In the genomic region with DNA sequence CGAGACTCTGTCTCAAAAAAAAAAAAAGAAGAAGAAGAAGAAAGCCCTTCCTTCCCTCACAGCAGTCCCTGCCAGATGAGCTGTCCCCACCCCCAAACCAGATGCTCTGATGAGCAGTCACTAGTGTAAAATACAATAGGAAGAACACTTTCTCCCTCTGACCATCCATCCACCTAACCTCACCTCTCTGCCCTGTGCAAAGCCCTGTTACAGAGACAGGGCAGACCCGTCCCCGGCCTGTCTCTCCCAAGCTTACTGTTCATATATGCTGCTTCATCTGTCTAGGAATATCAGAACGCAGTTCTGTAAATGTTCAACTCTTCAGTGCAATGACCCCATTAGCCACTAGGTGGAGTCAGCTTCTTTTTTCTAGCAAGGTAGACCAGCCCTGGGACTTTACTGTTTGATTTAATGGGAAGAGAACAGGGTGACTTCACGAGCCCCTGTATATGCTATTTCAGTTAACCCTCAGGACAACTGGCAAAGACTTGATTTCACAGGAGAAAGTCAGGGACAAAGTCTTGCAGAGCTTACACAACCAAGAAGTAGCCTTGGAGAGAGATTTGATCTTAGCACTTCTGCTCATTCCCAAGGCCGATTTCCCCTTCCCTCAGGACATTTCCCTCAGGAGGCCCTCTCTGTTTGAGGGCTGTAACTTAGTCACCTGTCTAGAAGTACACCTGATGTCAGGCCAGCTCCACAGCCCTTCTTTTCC, we compare ENCODE assay signal across 8 cellular contexts. TPM values are rescaled to one million over a fixed set of nuclear protein-coding genes. Genes with fewer than 3 reads are reported as not detected.
A peak's percentile ranks its signal among the peaks of the same experiment; 100 is the strongest.
DNase-seq lines count a peak whose midpoint lies in the region; ATAC-seq and TF ChIP-seq lines count a peak whose summit lies in the region.

No MANE protein-coding gene starts in this region.

- CTCF ChIA-PET in HEK293T (lab: Yijun Ruan, JAX), result interaction anchor here (0.6 to 6.4 kb wide), 19 partner anchors 8 to 411 kb away, joined by 3 to 71 read pairs (median 4); partner anchors contain the start of gene FGFR4

- peaks cover 0 to 28% (median 0%) of the 10 kb centered on the region in 6 donors for H3K36me3 ChIP-seq in spleen

- TF ChIP-seq CTCF in astrocyte of the spinal cord (IDR thresholded peaks at IDR 0.05; ENCODE audit: low read depth, low read length) (peak; percentile 92), spleen (IDR thresholded peaks at IDR 0.05 in 8 of 11, conservative IDR thresholded peaks at IDR 0.05 in 3 of 11) (peak; percentile 63 to 89 (median 84))

- peak overlapping the region in 4 of 8 donors; percentile 15 to 59 (median 36) for H3K27ac ChIP-seq in spleen

- TF ChIP-seq POLR2A in spleen (IDR thresholded peaks at IDR 0.05), result no peak

- H3K4me3 ChIP-seq in astrocyte of the spinal cord (ENCODE audit: low read depth, low read length) (no peak overlapping the region), spleen (peak overlapping the region in 1 of 8 donors; percentile 8)

- POLR2A ChIA-PET in HEK293T (lab: Yijun Ruan, JAX), result interaction anchor here (1.0 to 1.6 kb wide), 4 partner anchors 10 to 42 kb away, joined by 3 to 6 read pairs (median 4); partner anchors contain the start of gene FGFR4

- 20 to 25% (median 22%) methylated on average over 5 to 6 of the region's 6 CpGs for WGBS in spleen, 5 donors

- H3K4me1 ChIP-seq in spleen, result peaks cover 0 to 21% (median 11%) of the 10 kb centered on the region in 6 donors

- in situ Hi-C loops in astrocyte of the spinal cord (cut with HindIII; ENCODE audit: low sequenced_read_pairs), result no loop called here

- intact Hi-C loops in spleen (cut with DNase I; ENCODE audit: low total_unique reads), result no loop called here

- no peaks in the 10 kb centered on the region for H3K27me3 ChIP-seq in spleen (replicated peaks in 1 of 7)

- ATAC-seq in HG03097 (IDR thresholded peaks at IDR 0.05; ENCODE audit: low FRiP score, unreplicated experiment), result no peak

- H3K9me3 ChIP-seq in spleen, result no peaks in the 10 kb centered on the region

- DNase-seq in EL, result peak; percentile 86
- peak; percentile 79 for DNase-seq in HEK293T (ENCODE audit: extremely low spot score)
- peak; percentile 56 for DNase-seq in NCI-H2029 treated with DMSO at 0.1 percent for 48 hours (lab: John Stamatoyannopoulos, UW)
- DNase-seq in T1000 (lab: John Stamatoyannopoulos, UW), result peak; percentile 29
- DNase-seq in astrocyte of the spinal cord (ENCODE audit: low read depth, low spot score), result peak; percentile 87
- peak; percentile 75 for DNase-seq in iPS DF 4.7 (ENCODE audit: extremely low read depth, low spot score)
- no peak for DNase-seq in spleen

TF ChIP-seq in HEK293T, 16 proteins besides CTCF, POLR2A, EP300 and RAD21:
- TF ChIP-seq FOXA1 (IDR thresholded peaks at IDR 0.05), result no peak
- no peak for TF ChIP-seq HDGF (IDR thresholded peaks at IDR 0.05; ENCODE audit: borderline replicate concordance)
- TF ChIP-seq BHLHE40 (IDR thresholded peaks at IDR 0.05; ENCODE audit: borderline replicate concordance), result no peak
- TF ChIP-seq PKNOX1 (IDR thresholded peaks at IDR 0.05), result no peak
- TF ChIP-seq LEF1 (IDR thresholded peaks at IDR 0.05; ENCODE audit: borderline replicate concordance), result no peak
- no peak for TF ChIP-seq L3MBTL2 (conservative IDR thresholded peaks at IDR 0.05)
- TF ChIP-seq CTBP1 (IDR thresholded peaks at IDR 0.05; ENCODE audit: borderline replicate concordance), result no peak
- no peak for TF ChIP-seq TARDBP (IDR thresholded peaks at IDR 0.05)
- TF ChIP-seq NFRKB (IDR thresholded peaks at IDR 0.05), result no peak
- TF ChIP-seq SUZ12 (IDR thresholded peaks at IDR 0.05), result no peak
- TF ChIP-seq FOXM1 (IDR thresholded peaks at IDR 0.05; ENCODE audit: borderline replicate concordance), result no peak
- no peak for TF ChIP-seq ZNF384 (IDR thresholded peaks at IDR 0.05)
- TF ChIP-seq SP1 (IDR thresholded peaks at IDR 0.05), result no peak
TF ChIP-seq in HEK293T: peak in this region for 0.

RNA-seq across cellular contexts. Expression of gene FGFR4, which starts 14.9 kb away (rescaled TPM):
- total RNA-seq in spleen, result 10 to 100 TPM; 10.1 to 41.6 (median 28.9) TPM
- 10 to 100 TPM in 2 of 3 donors, 1 to 10 TPM in 1; 5.2 to 23.4 (median 15.4) TPM for polyA plus RNA-seq in spleen

RNA-seq across cellular contexts. Expression of gene ZNF346, which starts 49.3 kb away (rescaled TPM):
- 10 to 100 TPM; 19.1 to 36.3 (median 27.7) TPM for total RNA-seq in spleen
- polyA plus RNA-seq in spleen, result 1 to 10 TPM; 5.9 to 9.7 (median 7.3) TPM
